In the genomic region with DNA sequence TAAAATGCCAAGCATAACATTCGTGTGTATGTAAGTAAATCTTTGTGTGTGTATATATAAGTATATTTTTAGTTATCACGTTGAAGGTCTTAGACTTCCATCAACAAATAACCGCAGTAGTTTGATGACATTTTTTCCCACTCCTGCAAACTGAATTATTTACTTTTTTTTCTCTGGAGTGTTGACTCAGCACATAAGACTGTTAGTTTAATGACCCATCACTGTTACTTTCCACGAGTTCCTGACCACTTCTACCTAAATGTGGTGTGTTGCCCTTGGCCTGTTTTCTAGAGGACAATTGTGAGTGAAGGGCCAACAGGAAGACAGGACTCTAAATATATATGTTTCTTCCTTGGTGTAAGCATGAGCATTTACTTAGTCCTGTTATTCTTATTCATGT, we compare ENCODE assay signal across 1 cellular context.
TF ChIP-seq lines count a peak whose summit lies in the region.

No MANE protein-coding gene starts in this region.

TF ChIP-seq in HepG2, 621 proteins besides CTCF, POLR2A, EP300 and RAD21 (continued from another document and continues in another):
- TF ChIP-seq, protein P1, sequence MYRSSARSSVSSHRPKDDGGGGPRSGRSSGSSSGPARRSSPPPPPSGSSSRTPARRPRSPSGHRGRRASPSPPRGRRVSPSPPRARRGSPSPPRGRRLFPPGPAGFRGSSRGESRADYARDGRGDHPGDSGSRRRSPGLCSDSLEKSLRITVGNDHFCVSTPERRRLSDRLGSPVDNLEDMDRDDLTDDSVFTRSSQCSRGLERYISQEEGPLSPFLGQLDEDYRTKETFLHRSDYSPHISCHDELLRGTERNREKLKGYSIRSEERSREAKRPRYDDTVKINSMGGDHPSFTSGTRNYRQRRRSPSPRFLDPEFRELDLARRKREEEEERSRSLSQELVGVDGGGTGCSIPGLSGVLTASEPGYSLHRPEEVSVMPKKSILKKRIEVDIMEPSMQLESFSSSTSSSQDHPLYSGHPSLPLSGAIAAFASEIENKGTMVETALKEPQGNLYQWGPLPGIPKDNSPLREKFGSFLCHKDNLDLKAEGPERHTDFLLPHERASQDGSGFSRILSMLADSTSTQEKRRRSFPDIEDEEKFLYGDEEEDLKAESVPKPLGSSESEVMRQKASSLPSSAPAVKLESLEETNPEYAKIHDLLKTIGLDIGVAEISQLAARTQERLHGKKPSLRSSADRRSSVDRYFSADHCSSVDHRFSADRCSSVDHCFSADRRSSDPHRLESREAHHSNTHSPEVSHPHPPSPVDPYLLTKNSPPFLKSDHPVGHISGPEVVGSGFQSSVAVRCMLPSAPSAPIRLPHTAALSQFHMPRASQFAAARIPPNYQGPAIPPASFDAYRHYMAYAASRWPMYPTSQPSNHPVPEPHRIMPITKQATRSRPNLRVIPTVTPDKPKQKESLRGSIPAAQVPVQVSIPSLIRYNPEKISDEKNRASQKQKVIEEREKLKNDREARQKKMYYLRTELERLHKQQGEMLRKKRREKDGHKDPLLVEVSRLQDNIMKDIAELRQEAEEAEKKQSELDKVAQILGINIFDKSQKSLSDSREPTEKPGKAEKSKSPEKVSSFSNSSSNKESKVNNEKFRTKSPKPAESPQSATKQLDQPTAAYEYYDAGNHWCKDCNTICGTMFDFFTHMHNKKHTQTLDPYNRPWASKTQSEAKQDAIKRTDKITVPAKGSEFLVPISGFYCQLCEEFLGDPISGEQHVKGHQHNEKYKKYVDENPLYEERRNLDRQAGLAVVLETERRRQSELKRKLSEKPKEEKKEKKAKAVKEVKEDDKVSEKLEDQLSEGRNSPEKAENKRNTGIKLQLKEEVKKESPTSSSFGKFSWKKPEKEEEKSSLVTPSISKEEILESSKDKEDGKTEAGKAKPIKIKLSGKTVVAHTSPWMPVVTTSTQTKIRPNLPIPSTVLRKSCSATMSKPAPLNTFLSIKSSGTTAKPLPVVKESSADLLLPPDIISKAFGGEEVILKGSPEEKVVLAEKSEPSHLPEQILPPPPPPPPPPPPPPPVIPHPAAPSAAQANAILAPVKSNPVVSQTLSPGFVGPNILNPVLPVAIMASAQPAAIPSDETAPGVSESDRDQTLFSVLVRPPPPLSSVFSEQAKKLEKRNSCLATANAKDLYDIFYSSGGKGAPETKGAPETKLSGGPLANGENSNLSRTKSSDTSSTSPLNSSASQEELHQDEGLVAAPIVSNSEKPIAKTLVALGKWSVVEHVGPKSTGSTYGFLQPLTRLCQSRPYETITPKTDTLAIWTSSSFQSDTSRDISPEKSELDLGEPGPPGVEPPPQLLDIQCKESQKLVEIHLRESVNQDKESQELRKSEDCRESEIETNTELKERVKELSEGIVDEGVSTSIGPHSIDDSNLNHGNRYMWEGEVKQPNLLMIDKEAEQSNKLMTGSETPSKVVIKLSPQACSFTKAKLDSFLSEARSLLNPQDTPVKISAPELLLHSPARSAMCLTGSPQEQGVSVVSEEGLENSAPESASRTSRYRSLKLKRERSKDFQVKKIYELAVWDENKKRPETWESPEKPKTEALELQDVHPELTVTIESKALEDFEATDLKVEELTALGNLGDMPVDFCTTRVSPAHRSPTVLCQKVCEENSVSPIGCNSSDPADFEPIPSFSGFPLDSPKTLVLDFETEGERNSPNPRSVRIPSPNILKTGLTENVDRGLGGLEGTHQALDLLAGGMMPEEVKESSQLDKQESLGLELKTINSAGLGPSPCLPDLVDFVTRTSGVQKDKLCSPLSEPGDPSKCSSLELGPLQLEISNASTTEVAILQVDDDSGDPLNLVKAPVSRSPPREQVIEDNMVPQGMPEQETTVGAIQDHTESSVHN (CRISPR knock-in tag; IDR thresholded peaks at IDR 0.05): no peak
- TF ChIP-seq, protein P2, sequence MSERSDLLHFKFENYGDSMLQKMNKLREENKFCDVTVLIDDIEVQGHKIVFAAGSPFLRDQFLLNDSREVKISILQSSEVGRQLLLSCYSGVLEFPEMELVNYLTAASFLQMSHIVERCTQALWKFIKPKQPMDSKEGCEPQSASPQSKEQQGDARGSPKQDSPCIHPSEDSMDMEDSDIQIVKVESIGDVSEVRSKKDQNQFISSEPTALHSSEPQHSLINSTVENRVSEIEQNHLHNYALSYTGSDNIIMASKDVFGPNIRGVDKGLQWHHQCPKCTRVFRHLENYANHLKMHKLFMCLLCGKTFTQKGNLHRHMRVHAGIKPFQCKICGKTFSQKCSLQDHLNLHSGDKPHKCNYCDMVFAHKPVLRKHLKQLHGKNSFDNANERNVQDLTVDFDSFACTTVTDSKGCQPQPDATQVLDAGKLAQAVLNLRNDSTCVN (CRISPR knock-in tag; IDR thresholded peaks at IDR 0.05; ENCODE audit: borderline replicate concordance): peak; percentile 96
- TF ChIP-seq ELF1 (CRISPR knock-in tag; IDR thresholded peaks at IDR 0.05) (no peak), MYC (CRISPR knock-in tag; IDR thresholded peaks at IDR 0.05; ENCODE audit: borderline replicate concordance) (no peak), MAZ (IDR thresholded peaks at IDR 0.05; ENCODE audit: borderline replicate concordance, low read depth, low read length) (no peak), MAZ (CRISPR knock-in tag; IDR thresholded peaks at IDR 0.05; ENCODE audit: low read depth) (no peak), CREM (IDR thresholded peaks at IDR 0.05) (peak; percentile 54; the same call in 1 of the 2 replicates), CREM (CRISPR knock-in tag; IDR thresholded peaks at IDR 0.05) (no peak), HES4 (CRISPR knock-in tag; IDR thresholded peaks at IDR 0.05; ENCODE audit: borderline replicate concordance) (no peak), ISL2 (CRISPR knock-in tag; IDR thresholded peaks at IDR 0.05) (peak; percentile 73), NCOA1 (CRISPR knock-in tag; IDR thresholded peaks at IDR 0.05) (no peak), ZNF790 (CRISPR knock-in tag; IDR thresholded peaks at IDR 0.05; ENCODE audit: borderline replicate concordance) (no peak), ZNF350 (CRISPR knock-in tag; IDR thresholded peaks at IDR 0.05; ENCODE audit: borderline replicate concordance, low read depth) (no peak), ZNF547 (CRISPR knock-in tag; IDR thresholded peaks at IDR 0.05) (no peak), TBX2 (CRISPR knock-in tag; IDR thresholded peaks at IDR 0.05; ENCODE audit: borderline replicate concordance) (peak; percentile 35; the same call in 1 of the 2 replicates), KMT2A (CRISPR knock-in tag; IDR thresholded peaks at IDR 0.05) (no peak), ZFP1 (CRISPR knock-in tag; IDR thresholded peaks at IDR 0.05) (no peak), FOXK1 (CRISPR knock-in tag; IDR thresholded peaks at IDR 0.05; ENCODE audit: borderline replicate concordance, low read depth) (peak; percentile 62; the same call in 1 of the 2 replicates), TOE1 (CRISPR knock-in tag; IDR thresholded peaks at IDR 0.05) (no peak), ZNF382 (CRISPR knock-in tag; IDR thresholded peaks at IDR 0.05; ENCODE audit: borderline replicate concordance) (no peak), MEF2D (CRISPR knock-in tag; IDR thresholded peaks at IDR 0.05) (peak; percentile 67), ERF (CRISPR knock-in tag; IDR thresholded peaks at IDR 0.05) (peak; percentile 69), NCOA2 (CRISPR knock-in tag; IDR thresholded peaks at IDR 0.05) (peak; percentile 87), CENPX (CRISPR knock-in tag; IDR thresholded peaks at IDR 0.05) (no peak), ZNF768 (CRISPR knock-in tag; IDR thresholded peaks at IDR 0.05) (no peak), ZNF343 (CRISPR knock-in tag; IDR thresholded peaks at IDR 0.05) (no peak), NFE2L1 (CRISPR knock-in tag; IDR thresholded peaks at IDR 0.05; ENCODE audit: borderline replicate concordance) (no peak), MXD4 (CRISPR knock-in tag; IDR thresholded peaks at IDR 0.05) (no peak), KMT2B (CRISPR knock-in tag; IDR thresholded peaks at IDR 0.05) (0 out of 2 replicates have a peak, but pooled peaks have one; percentile 45), ZNF674 (CRISPR knock-in tag; IDR thresholded peaks at IDR 0.05; ENCODE audit: low read depth) (no peak), ZFYVE20 (CRISPR knock-in tag; IDR thresholded peaks at IDR 0.05; ENCODE audit: borderline replicate concordance, low read depth) (no peak), ZNF432 (CRISPR knock-in tag; IDR thresholded peaks at IDR 0.05; ENCODE audit: borderline replicate concordance) (no peak), RNF2 (conservative IDR thresholded peaks at IDR 0.05; ENCODE audit: low read depth) (no peak), ZNF567 (CRISPR knock-in tag; IDR thresholded peaks at IDR 0.05; ENCODE audit: borderline replicate concordance) (no peak), ZSCAN29 (CRISPR knock-in tag; conservative IDR thresholded peaks at IDR 0.05) (no peak), SAP130 (CRISPR knock-in tag; IDR thresholded peaks at IDR 0.05; ENCODE audit: low read depth) (peak; percentile 70), RFXAP (CRISPR knock-in tag; IDR thresholded peaks at IDR 0.05; ENCODE audit: borderline replicate concordance) (no peak), ZNF816 (CRISPR knock-in tag; IDR thresholded peaks at IDR 0.05; ENCODE audit: borderline replicate concordance) (no peak), SUZ12 (IDR thresholded peaks at IDR 0.05; ENCODE audit: low read depth, low read length) (no peak), SIX4 (CRISPR knock-in tag; IDR thresholded peaks at IDR 0.05) (no peak), MTF1 (CRISPR knock-in tag; IDR thresholded peaks at IDR 0.05) (no peak), ZNF570 (CRISPR knock-in tag; IDR thresholded peaks at IDR 0.05; ENCODE audit: borderline replicate concordance) (no peak), ZFP36L2 (CRISPR knock-in tag; IDR thresholded peaks at IDR 0.05) (no peak), PAWR (CRISPR knock-in tag; IDR thresholded peaks at IDR 0.05; ENCODE audit: borderline replicate concordance) (no peak), MED8 (CRISPR knock-in tag; IDR thresholded peaks at IDR 0.05; ENCODE audit: insufficient replicate concordance) (no peak), MXI1 (IDR thresholded peaks at IDR 0.05; ENCODE audit: borderline replicate concordance, low read depth, low read length) (0 out of 3 replicates have a peak, but pooled peaks have one; percentile 29), ZNF335 (CRISPR knock-in tag; IDR thresholded peaks at IDR 0.05) (no peak), TP53 (CRISPR knock-in tag; conservative IDR thresholded peaks at IDR 0.05) (no peak)
- TF ChIP-seq, protein P3, sequence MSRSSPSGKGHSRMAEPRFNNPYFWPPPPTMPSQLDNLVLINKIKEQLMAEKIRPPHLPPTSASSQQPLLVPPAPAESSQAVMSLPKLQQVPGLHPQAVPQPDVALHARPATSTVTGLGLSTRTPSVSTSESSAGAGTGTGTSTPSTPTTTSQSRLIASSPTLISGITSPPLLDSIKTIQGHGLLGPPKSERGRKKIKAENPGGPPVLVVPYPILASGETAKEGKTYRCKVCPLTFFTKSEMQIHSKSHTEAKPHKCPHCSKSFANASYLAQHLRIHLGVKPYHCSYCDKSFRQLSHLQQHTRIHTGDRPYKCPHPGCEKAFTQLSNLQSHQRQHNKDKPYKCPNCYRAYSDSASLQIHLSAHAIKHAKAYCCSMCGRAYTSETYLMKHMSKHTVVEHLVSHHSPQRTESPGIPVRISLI (CRISPR knock-in tag; IDR thresholded peaks at IDR 0.05; ENCODE audit: borderline replicate concordance): peak; percentile 84; the same call in 1 of the 2 replicates
- TF ChIP-seq, protein P4, sequence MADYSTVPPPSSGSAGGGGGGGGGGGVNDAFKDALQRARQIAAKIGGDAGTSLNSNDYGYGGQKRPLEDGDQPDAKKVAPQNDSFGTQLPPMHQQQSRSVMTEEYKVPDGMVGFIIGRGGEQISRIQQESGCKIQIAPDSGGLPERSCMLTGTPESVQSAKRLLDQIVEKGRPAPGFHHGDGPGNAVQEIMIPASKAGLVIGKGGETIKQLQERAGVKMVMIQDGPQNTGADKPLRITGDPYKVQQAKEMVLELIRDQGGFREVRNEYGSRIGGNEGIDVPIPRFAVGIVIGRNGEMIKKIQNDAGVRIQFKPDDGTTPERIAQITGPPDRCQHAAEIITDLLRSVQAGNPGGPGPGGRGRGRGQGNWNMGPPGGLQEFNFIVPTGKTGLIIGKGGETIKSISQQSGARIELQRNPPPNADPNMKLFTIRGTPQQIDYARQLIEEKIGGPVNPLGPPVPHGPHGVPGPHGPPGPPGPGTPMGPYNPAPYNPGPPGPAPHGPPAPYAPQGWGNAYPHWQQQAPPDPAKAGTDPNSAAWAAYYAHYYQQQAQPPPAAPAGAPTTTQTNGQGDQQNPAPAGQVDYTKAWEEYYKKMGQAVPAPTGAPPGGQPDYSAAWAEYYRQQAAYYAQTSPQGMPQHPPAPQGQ (CRISPR knock-in tag; IDR thresholded peaks at IDR 0.05; ENCODE audit: borderline replicate concordance): no peak
- TF ChIP-seq, protein P5, sequence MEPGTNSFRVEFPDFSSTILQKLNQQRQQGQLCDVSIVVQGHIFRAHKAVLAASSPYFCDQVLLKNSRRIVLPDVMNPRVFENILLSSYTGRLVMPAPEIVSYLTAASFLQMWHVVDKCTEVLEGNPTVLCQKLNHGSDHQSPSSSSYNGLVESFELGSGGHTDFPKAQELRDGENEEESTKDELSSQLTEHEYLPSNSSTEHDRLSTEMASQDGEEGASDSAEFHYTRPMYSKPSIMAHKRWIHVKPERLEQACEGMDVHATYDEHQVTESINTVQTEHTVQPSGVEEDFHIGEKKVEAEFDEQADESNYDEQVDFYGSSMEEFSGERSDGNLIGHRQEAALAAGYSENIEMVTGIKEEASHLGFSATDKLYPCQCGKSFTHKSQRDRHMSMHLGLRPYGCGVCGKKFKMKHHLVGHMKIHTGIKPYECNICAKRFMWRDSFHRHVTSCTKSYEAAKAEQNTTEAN (CRISPR knock-in tag; conservative IDR thresholded peaks at IDR 0.05): no peak
- TF ChIP-seq, protein P6, sequence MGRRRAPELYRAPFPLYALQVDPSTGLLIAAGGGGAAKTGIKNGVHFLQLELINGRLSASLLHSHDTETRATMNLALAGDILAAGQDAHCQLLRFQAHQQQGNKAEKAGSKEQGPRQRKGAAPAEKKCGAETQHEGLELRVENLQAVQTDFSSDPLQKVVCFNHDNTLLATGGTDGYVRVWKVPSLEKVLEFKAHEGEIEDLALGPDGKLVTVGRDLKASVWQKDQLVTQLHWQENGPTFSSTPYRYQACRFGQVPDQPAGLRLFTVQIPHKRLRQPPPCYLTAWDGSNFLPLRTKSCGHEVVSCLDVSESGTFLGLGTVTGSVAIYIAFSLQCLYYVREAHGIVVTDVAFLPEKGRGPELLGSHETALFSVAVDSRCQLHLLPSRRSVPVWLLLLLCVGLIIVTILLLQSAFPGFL (CRISPR knock-in tag; IDR thresholded peaks at IDR 0.05): no peak
- TF ChIP-seq, protein P7, sequence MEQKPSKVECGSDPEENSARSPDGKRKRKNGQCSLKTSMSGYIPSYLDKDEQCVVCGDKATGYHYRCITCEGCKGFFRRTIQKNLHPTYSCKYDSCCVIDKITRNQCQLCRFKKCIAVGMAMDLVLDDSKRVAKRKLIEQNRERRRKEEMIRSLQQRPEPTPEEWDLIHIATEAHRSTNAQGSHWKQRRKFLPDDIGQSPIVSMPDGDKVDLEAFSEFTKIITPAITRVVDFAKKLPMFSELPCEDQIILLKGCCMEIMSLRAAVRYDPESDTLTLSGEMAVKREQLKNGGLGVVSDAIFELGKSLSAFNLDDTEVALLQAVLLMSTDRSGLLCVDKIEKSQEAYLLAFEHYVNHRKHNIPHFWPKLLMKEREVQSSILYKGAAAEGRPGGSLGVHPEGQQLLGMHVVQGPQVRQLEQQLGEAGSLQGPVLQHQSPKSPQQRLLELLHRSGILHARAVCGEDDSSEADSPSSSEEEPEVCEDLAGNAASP (CRISPR knock-in tag; IDR thresholded peaks at IDR 0.05; ENCODE audit: borderline replicate concordance): peak; percentile 44; the same call in 1 of the 2 replicates
